In the genomic region with DNA sequence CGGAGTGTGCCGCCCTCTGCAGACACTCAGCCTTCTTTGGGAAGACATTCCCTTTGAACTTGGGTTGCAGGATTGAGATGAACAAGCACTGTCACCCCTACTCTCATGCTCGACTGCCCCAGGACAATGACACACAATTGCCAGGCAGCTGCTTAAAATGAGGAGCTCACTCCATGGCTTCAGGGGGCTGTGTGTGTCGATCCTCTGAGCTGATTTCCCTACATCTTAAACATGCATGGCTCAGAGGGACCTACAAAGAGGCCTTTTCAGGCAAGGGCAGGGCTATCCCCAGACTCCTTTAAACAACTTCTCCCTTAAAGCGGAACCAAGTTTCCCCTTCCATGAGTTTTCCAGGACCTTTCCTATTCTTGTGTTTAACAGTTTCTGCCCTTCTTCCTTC, we compare ENCODE assay signal across 13 cellular contexts.
A peak's percentile ranks its signal among the peaks of the same experiment; 100 is the strongest.
DNase-seq lines count a peak whose midpoint lies in the region; ATAC-seq and TF ChIP-seq lines count a peak whose summit lies in the region.
"Had no signal": no experiment of that assay in that cellular context is flagged by ENCODE, and none has a peak within 500 bp of the region (broad histone marks: within the 10 kb centered on the region; RNA-seq: fewer than 3 reads in every experiment).

No MANE protein-coding gene starts in this region.

- ATAC-seq in left cardiac atrium (no peak), right cardiac atrium (no peak), WTC11 (no peak)

- H3K9me3 ChIP-seq in cardiac muscle cell (ENCODE audit: low read depth) = no peaks in the 10 kb centered on the region
- H3K9me3 ChIP-seq in right cardiac atrium (ENCODE audit: control insufficient read depth, low read length) = no peaks in the 10 kb centered on the region
- H3K9me3 ChIP-seq: thyroid gland had no signal

- intact Hi-C loops in left cardiac atrium (cut with DNase I) (loop anchor here (5.0 to 10.0 kb wide), 4 partner anchors 98 to 230 kb away; no protein-coding TSS in a partner anchor), right cardiac atrium (cut with DNase I) (loop anchor here (5.0 kb wide), 6 partner anchors 98 to 243 kb away; a partner anchor contains a TSS)

- no peaks in the 10 kb centered on the region for H3K27me3 ChIP-seq in cardiac muscle cell
- no peaks in the 10 kb centered on the region for H3K27me3 ChIP-seq in right cardiac atrium (ENCODE audit: control insufficient read depth, insufficient read depth)
- H3K27me3 ChIP-seq: thyroid gland had no signal

- CTCF ChIA-PET in WTC11 (lab: Charles Lee) = interaction anchor here (1.2 to 2.5 kb wide), 4 partner anchors 11 to 516 kb away, joined by 3 to 8 read pairs (median 3); no protein-coding TSS in a partner anchor

- H3K4me3 ChIP-seq in cardiac muscle cell = no peak overlapping the region
- H3K4me3 ChIP-seq in right cardiac atrium (ENCODE audit: low read length) = no peak overlapping the region
- H3K4me3 ChIP-seq: SK-N-MC, thyroid gland had no signal

- no peak for DNase-seq in cardiac muscle cell (ENCODE audit: low read depth in 1 of 2, low spot score in 1 of 2)
- DNase-seq in left cardiac atrium = no peak
- DNase-seq in right cardiac atrium = no peak
- DNase-seq in osteocyte (ENCODE audit: extremely low spot score, unreplicated experiment) = no peak
- no peak for DNase-seq in type B pancreatic cell (ENCODE audit: extremely low spot score, unreplicated experiment)
- no peak for DNase-seq in COLO829 (ENCODE audit: low spot score)
- no peak for DNase-seq in activated CD4-positive, alpha-beta T cell treated with anti-CD3 and anti-CD28 coated beads for 4 hours
- no peak for DNase-seq in WTC11 (ENCODE audit: low spot score)
- DNase-seq: activated CD4-positive, CD25-positive, alpha-beta regulatory T cell; activated T-cell treated with anti-CD3 and anti-CD28 coated beads, Interleukin-2, amount 50 U/mL, for 48 hours; NK-92 treated with Interleukin-12 subunit alpha and Interleukin-12 subunit beta, amount 100 ng/mL, for 24 hours; thyroid gland had no signal

- no peaks in the 10 kb centered on the region for H3K36me3 ChIP-seq in cardiac muscle cell
- H3K36me3 ChIP-seq: thyroid gland had no signal

- H3K36me3 Mint-ChIP-seq in osteocyte (ENCODE audit: unreplicated experiment) (no peaks in the 10 kb centered on the region), type B pancreatic cell (no peaks in the 10 kb centered on the region), WTC11 (no peaks in the 10 kb centered on the region)

- H3K4me3 Mint-ChIP-seq in osteocyte (ENCODE audit: unreplicated experiment) (no peak overlapping the region), type B pancreatic cell (no peak overlapping the region), WTC11 (no peak overlapping the region)

- POLR2A ChIA-PET in WTC11 (lab: Charles Lee) = no interaction called here

- H3K4me1 Mint-ChIP-seq in osteocyte (ENCODE audit: unreplicated experiment) = peaks cover 65% of the 10 kb centered on the region
- H3K4me1 Mint-ChIP-seq in type B pancreatic cell (ENCODE audit: unreplicated experiment) = peaks cover 48% of the 10 kb centered on the region
- peaks cover 31% of the 10 kb centered on the region for H3K4me1 Mint-ChIP-seq in WTC11

- H3K9me3 Mint-ChIP-seq in osteocyte (ENCODE audit: unreplicated experiment) = no peaks in the 10 kb centered on the region
- peaks cover 5% of the 10 kb centered on the region for H3K9me3 Mint-ChIP-seq in type B pancreatic cell
- peaks cover 9% of the 10 kb centered on the region; the same call in 1 of the 2 replicates for H3K9me3 Mint-ChIP-seq in WTC11

- H3K27ac Mint-ChIP-seq in osteocyte (ENCODE audit: unreplicated experiment) (peak overlapping the region; percentile 89), type B pancreatic cell (peak overlapping the region; percentile 14), WTC11 (no peak overlapping the region)

- H3K27ac ChIP-seq in cardiac muscle cell (peak overlapping the region; percentile 49), right cardiac atrium (ENCODE audit: low read length) (peak overlapping the region; percentile 68)
- H3K27ac ChIP-seq: SK-N-MC had no signal

- peaks cover 46% of the 10 kb centered on the region for H3K4me1 ChIP-seq in cardiac muscle cell (ENCODE audit: low read depth)
- peaks cover 21% of the 10 kb centered on the region for H3K4me1 ChIP-seq in right cardiac atrium (ENCODE audit: control insufficient read depth, insufficient read depth, low read length)

- TF ChIP-seq CTCF in cardiac muscle cell (IDR thresholded peaks at IDR 0.05; ENCODE audit: low read depth, low read length) (no peak), osteocyte (IDR thresholded peaks at IDR 0.05) (no peak), type B pancreatic cell (conservative IDR thresholded peaks at IDR 0.05) (no peak), WTC11 (IDR thresholded peaks at IDR 0.05) (no peak)

- 61% methylated on average over 5 of the region's 5 CpGs for WGBS in right cardiac atrium

- H3K27me3 Mint-ChIP-seq in osteocyte (ENCODE audit: unreplicated experiment) (no peaks in the 10 kb centered on the region), type B pancreatic cell (peaks cover 1% of the 10 kb centered on the region), WTC11 (ENCODE audit: low read depth) (peaks cover 14% of the 10 kb centered on the region)

TF ChIP-seq in WTC11, 78 proteins besides CTCF, POLR2A, EP300 and RAD21:
- TF ChIP-seq, protein P1, sequence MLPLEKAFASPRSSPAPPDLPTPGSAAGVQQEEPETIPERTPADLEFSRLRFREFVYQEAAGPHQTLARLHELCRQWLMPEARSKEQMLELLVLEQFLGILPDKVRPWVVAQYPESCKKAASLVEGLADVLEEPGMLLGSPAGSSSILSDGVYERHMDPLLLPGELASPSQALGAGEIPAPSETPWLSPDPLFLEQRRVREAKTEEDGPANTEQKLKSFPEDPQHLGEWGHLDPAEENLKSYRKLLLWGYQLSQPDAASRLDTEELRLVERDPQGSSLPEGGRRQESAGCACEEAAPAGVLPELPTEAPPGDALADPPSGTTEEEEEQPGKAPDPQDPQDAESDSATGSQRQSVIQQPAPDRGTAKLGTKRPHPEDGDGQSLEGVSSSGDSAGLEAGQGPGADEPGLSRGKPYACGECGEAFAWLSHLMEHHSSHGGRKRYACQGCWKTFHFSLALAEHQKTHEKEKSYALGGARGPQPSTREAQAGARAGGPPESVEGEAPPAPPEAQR (CRISPR knock-in tag; IDR thresholded peaks at IDR 0.05) = no peak
- no peak for TF ChIP-seq GTF2I (CRISPR knock-in tag; conservative IDR thresholded peaks at IDR 0.05)
- no peak for TF ChIP-seq NFATC4 (CRISPR knock-in tag; IDR thresholded peaks at IDR 0.05)
- TF ChIP-seq, protein P2, sequence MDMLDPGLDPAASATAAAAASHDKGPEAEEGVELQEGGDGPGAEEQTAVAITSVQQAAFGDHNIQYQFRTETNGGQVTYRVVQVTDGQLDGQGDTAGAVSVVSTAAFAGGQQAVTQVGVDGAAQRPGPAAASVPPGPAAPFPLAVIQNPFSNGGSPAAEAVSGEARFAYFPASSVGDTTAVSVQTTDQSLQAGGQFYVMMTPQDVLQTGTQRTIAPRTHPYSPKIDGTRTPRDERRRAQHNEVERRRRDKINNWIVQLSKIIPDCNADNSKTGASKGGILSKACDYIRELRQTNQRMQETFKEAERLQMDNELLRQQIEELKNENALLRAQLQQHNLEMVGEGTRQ (CRISPR knock-in tag; IDR thresholded peaks at IDR 0.05) = no peak
- TF ChIP-seq NFE2L1 (CRISPR knock-in tag; IDR thresholded peaks at IDR 0.05) = no peak
- TF ChIP-seq MXD4 (CRISPR knock-in tag; IDR thresholded peaks at IDR 0.05; ENCODE audit: borderline replicate concordance) = no peak
- TF ChIP-seq, protein P3, sequence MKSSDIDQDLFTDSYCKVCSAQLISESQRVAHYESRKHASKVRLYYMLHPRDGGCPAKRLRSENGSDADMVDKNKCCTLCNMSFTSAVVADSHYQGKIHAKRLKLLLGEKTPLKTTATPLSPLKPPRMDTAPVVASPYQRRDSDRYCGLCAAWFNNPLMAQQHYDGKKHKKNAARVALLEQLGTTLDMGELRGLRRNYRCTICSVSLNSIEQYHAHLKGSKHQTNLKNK (CRISPR knock-in tag; IDR thresholded peaks at IDR 0.05) = no peak
- no peak for TF ChIP-seq HMGA2 (CRISPR knock-in tag; IDR thresholded peaks at IDR 0.05)
- no peak for TF ChIP-seq ZNF423 (CRISPR knock-in tag; IDR thresholded peaks at IDR 0.05)
- TF ChIP-seq ZNF121 (CRISPR knock-in tag; IDR thresholded peaks at IDR 0.05) = no peak
- TF ChIP-seq, protein P4, sequence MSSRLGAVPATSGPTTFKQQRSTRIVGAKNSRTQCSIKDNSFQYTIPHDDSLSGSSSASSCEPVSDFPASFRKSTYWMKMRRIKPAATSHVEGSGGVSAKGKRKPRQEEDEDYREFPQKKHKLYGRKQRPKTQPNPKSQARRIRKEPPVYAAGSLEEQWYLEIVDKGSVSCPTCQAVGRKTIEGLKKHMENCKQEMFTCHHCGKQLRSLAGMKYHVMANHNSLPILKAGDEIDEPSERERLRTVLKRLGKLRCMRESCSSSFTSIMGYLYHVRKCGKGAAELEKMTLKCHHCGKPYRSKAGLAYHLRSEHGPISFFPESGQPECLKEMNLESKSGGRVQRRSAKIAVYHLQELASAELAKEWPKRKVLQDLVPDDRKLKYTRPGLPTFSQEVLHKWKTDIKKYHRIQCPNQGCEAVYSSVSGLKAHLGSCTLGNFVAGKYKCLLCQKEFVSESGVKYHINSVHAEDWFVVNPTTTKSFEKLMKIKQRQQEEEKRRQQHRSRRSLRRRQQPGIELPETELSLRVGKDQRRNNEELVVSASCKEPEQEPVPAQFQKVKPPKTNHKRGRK (CRISPR knock-in tag; IDR thresholded peaks at IDR 0.05; ENCODE audit: borderline replicate concordance) = no peak
- TF ChIP-seq, protein P5, sequence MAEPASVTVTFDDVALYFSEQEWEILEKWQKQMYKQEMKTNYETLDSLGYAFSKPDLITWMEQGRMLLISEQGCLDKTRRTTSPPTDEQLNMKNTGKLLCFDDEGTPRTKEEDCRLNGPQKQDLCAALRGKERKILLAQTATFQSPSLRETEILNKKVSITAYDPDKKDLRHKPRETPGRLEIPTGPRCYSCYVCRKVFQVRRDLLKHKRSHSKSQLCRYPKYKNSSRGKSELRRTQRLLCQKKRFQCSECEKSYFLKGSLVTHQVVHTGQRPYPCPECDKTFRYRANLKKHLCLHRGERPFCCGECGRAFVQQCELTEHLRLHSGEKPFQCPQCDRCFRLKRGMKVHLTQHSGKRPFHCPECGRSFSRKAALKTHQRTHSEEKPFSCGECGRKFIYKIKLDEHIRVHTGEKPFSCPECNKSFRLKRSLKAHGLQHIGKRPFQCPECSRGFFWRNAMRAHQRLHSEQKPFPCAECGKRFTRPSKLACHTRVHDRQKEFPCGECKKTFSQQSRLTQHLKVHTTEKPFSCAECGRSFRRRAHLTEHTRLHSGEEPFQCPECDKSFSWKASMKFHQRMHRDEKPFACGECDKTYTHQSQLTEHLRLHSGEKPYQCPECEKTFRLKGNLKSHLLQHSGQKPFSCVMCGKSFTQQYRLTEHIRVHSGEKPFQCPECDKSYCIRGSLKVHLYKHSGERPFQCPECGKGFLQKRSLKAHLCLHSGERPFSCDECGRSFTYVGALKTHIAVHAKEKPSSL (CRISPR knock-in tag; conservative IDR thresholded peaks at IDR 0.05) = no peak
